ENCODE assay signal across 9 cellular contexts in the genomic region with DNA sequence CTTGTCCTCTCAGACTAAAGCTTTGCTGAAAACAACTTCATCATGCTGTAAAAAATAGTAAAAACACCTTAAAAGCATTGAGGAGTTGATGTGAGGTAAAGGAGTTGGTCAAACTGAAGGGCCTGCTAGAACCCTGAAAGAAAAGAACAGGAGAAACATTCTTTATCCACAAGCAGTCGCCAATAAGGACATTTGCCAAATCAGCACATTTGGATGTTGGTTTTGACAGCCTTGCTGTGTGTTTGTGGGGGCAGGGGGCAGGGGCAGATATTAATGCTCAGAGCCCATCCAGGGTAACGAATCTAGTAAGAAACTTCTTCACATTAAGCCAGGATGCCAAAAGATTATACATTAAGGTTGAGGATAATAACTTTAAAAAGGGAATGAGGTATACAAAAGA.
"Had no signal": no experiment of that assay in that cellular context is flagged by ENCODE, and none has a peak within 500 bp of the region (broad histone marks: within the 10 kb centered on the region; RNA-seq: fewer than 3 reads in every experiment).

No MANE protein-coding gene starts in this region.

- H3K4me3 Mint-ChIP-seq: HFFc6, IgD-negative memory B cell had no signal

- H3K9ac ChIP-seq: KMS-11 had no signal

- H3K27ac Mint-ChIP-seq: HFFc6, IgD-negative memory B cell had no signal

- H3K4me2 ChIP-seq: KMS-11 had no signal

- H3K36me3 ChIP-seq: HAP-1 had no signal

- H3K27ac ChIP-seq: HL-60, KMS-11 had no signal

- H3K4me1 ChIP-seq: HAP-1 had no signal

- H3K27me3 Mint-ChIP-seq: IgD-negative memory B cell had no signal

- H3K4me1 Mint-ChIP-seq: IgD-negative memory B cell had no signal

- DNase-seq: GOT3, H7, HFFc6, Karpas-422 had no signal

- ATAC-seq: HCT116 had no signal

- H3K4me3 ChIP-seq: HAP-1 had no signal
